Comparison of ENCODE assay signal across 28 cellular contexts in the genomic region with DNA sequence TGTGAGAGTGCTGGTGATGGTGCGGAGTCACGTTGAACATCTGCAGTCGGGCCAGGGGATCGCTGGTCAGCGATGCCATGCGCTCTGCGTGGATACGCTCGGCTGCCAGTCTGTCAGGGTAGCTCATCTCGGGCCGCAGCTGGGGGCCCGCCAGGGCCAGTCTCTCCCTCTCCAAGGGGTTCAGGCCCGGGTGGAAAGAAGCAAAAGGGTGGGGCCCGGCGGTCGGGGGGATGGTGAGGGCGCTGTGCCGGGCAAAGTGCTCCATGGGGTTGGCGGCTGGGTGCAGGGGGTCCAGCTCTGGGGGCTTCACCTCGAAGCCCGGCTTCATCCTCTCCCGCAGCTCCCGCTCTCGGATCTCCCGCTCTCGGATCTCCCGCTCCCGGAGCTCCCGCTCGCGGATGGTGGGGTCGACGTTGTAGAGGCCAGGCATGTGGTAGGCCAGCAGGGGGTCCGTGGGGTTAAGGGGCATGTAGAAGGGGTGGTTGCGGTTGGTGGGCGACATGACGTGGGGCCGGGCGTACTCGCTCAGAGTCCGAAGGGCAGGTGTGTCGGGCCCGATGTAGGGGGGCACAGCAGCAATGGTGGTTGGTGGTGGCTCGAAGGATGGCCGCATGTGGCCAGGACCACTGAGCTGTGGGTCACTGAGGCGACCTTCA. TPM values are rescaled to one million over a fixed set of nuclear protein-coding genes. Genes with fewer than 3 reads are reported as not detected.
DNase-seq lines count a peak whose midpoint lies in the region; ATAC-seq and TF ChIP-seq lines count a peak whose summit lies in the region.
"Had no signal": no experiment of that assay in that cellular context is flagged by ENCODE, and none has a peak within 500 bp of the region (broad histone marks: within the 10 kb centered on the region; RNA-seq: fewer than 3 reads in every experiment).

No MANE protein-coding gene starts in this region.

- intact Hi-C loops in left ventricle myocardium inferior (cut with micrococcal nuclease) (no loop called here), Right ventricle myocardium superior (cut with DNase I) (no loop called here), esophagus muscularis mucosa (cut with DNase I) (no loop called here), psoas muscle (cut with DNase I) (no loop called here)
- intact Hi-C loops in activated T-helper 2 cell treated with anti-CD3 and anti-CD28 coated beads, Interferon-gamma antibody, Interleukin-2, Interleukin-4, amounts not matched to agents 10 μg/mL and 5 μg/mL and 100 μg/mL, durations not matched to agents 14 hours and 24 hours and 36 hours (cut with micrococcal nuclease), result no loop called here

- H3K27me3 ChIP-seq in left ventricle myocardium inferior (ENCODE audit: low read depth) (no peaks in the 10 kb centered on the region), esophagus muscularis mucosa (no peaks in the 10 kb centered on the region), psoas muscle (ENCODE audit: insufficient read depth in 3 of 3, low read length in 2 of 3) (no peaks in the 10 kb centered on the region)
- H3K27me3 ChIP-seq: BE2C, pancreas, right lobe of liver had no signal

- H3K4me3 Mint-ChIP-seq in chondrocyte (ENCODE audit: unreplicated experiment), result no peak overlapping the region
- H3K4me3 Mint-ChIP-seq in activated T-helper 2 cell treated with anti-CD3 and anti-CD28 coated beads, Interferon-gamma antibody, Interleukin-2, Interleukin-4, amounts not matched to agents 10 μg/mL and 5 μg/mL and 100 μg/mL, durations not matched to agents 14 hours and 24 hours and 36 hours (ENCODE audit: low read depth), result no peak overlapping the region
- H3K4me3 Mint-ChIP-seq: activated naive CD4-positive, alpha-beta T cell treated with anti-CD3 and anti-CD28 coated beads, Interleukin-2, amount 50 U/mL, for 24 hours; activated T-cell treated with anti-CD3 and anti-CD28 coated beads, Interleukin-2, amount 50 U/mL, for 72 hours; CD8-positive, alpha-beta memory T cell; natural killer cell treated with Interleukin-12 subunit alpha and Interleukin-12 subunit beta and Interleukin-15 and Interleukin-18, amount 100 ng/mL, for 72 hours had no signal

- H3K4me1 ChIP-seq in left ventricle myocardium inferior (peaks cover 77% of the 10 kb centered on the region), esophagus muscularis mucosa (peaks cover 48 to 93% (median 76%) of the 10 kb centered on the region in 4 donors), psoas muscle (peaks cover 4% of the 10 kb centered on the region)
- H3K4me1 ChIP-seq: BE2C, pancreas had no signal

- TF ChIP-seq EP300 in esophagus muscularis mucosa (IDR thresholded peaks at IDR 0.05), result no peak

- DNase-seq in left ventricle myocardium inferior (no peak), Right ventricle myocardium superior (no peak), esophagus muscularis mucosa (ENCODE audit: extremely low spot score) (no peak), psoas muscle (peak in 1 of 2 donors; percentile 53), OCI-M2 (lab: John Stamatoyannopoulos, UW; ENCODE audit: unreplicated experiment) (no peak), chondrocyte (ENCODE audit: low spot score) (no peak), GF-D8 (lab: John Stamatoyannopoulos, UW) (no peak)
- DNase-seq in activated T-helper 2 cell treated with anti-CD3 and anti-CD28 coated beads, Interferon-gamma antibody, Interleukin-2, Interleukin-4, amounts not matched to agents 10 μg/mL and 5 μg/mL and 100 μg/mL, durations not matched to agents 14 hours and 24 hours and 36 hours (ENCODE audit: low spot score), result no peak
- DNase-seq: activated CD4-positive, alpha-beta T cell treated with anti-CD3 and anti-CD28 coated beads, Interleukin-2, amount 50 U/mL, for 1 hour; activated T-cell treated with anti-CD3 and anti-CD28 coated beads, Interleukin-2, amount 50 U/mL, for 72 hours; anterior cingulate cortex; BE2C; CD8-positive, alpha-beta memory T cell; DMS 273 treated with DMSO at 0.1 percent for 48 hours; GOT3; mucosa of descending colon; NCI-H1694 treated with DMSO at 0.1 percent for 48 hours; NCI-H2171; NCI-H510A; SK-N-SH; stimulated activated naive CD4-positive, alpha-beta T cell treated with Interleukin-2 at 50 U/mL for 16 hours; T-helper 2 cell had no signal

- H3K36me3 Mint-ChIP-seq in chondrocyte (ENCODE audit: low read depth), result peaks cover 32% of the 10 kb centered on the region
- peaks cover 53% of the 10 kb centered on the region for H3K36me3 Mint-ChIP-seq in activated T-helper 2 cell treated with anti-CD3 and anti-CD28 coated beads, Interferon-gamma antibody, Interleukin-2, Interleukin-4, amounts not matched to agents 10 μg/mL and 5 μg/mL and 100 μg/mL, durations not matched to agents 14 hours and 24 hours and 36 hours (ENCODE audit: low read depth)
- H3K36me3 Mint-ChIP-seq: natural killer cell treated with Interleukin-12 subunit alpha and Interleukin-12 subunit beta and Interleukin-15 and Interleukin-18, amount 100 ng/mL, for 72 hours had no signal

- no peak overlapping the region for H3K4me3 ChIP-seq in left ventricle myocardium inferior
- H3K4me3 ChIP-seq in esophagus muscularis mucosa, result no peak overlapping the region
- H3K4me3 ChIP-seq in psoas muscle, result no peak overlapping the region
- H3K4me3 ChIP-seq: lung, mucosa of descending colon, pancreas, right lobe of liver, thoracic aorta had no signal

- H3K27ac Mint-ChIP-seq in chondrocyte (ENCODE audit: unreplicated experiment), result no peak overlapping the region
- no peak overlapping the region for H3K27ac Mint-ChIP-seq in activated T-helper 2 cell treated with anti-CD3 and anti-CD28 coated beads, Interferon-gamma antibody, Interleukin-2, Interleukin-4, amounts not matched to agents 10 μg/mL and 5 μg/mL and 100 μg/mL, durations not matched to agents 14 hours and 24 hours and 36 hours
- H3K27ac Mint-ChIP-seq: activated naive CD4-positive, alpha-beta T cell treated with anti-CD3 and anti-CD28 coated beads, Interleukin-2, amount 50 U/mL, for 24 hours; activated T-cell treated with anti-CD3 and anti-CD28 coated beads, Interleukin-2, amount 50 U/mL, for 72 hours; natural killer cell treated with Interleukin-12 subunit alpha and Interleukin-12 subunit beta and Interleukin-15 and Interleukin-18, amount 100 ng/mL, for 72 hours had no signal

- no peak for ATAC-seq in Right ventricle myocardium superior (ENCODE audit: poor library complexity)
- peak in 1 of 4 donors; percentile 0 for ATAC-seq in psoas muscle
- ATAC-seq: activated T-cell treated with anti-CD3 and anti-CD28 coated beads, Interleukin-2, amount 50 U/mL, for 72 hours; mucosa of descending colon; natural killer cell treated with Interleukin-12 subunit alpha and Interleukin-12 subunit beta and Interleukin-15 and Interleukin-18, amount 100 ng/mL, for 72 hours; pancreas had no signal

- H3K4me1 Mint-ChIP-seq in chondrocyte (ENCODE audit: low read depth), result peaks cover 5% of the 10 kb centered on the region
- H3K4me1 Mint-ChIP-seq in activated T-helper 2 cell treated with anti-CD3 and anti-CD28 coated beads, Interferon-gamma antibody, Interleukin-2, Interleukin-4, amounts not matched to agents 10 μg/mL and 5 μg/mL and 100 μg/mL, durations not matched to agents 14 hours and 24 hours and 36 hours (ENCODE audit: low read depth), result no peaks in the 10 kb centered on the region
- H3K4me1 Mint-ChIP-seq: activated naive CD4-positive, alpha-beta T cell treated with anti-CD3 and anti-CD28 coated beads, Interleukin-2, amount 50 U/mL, for 24 hours; CD8-positive, alpha-beta memory T cell had no signal

- H3K27ac ChIP-seq in left ventricle myocardium inferior (replicated peaks), result peak overlapping the region; percentile 87
- H3K27ac ChIP-seq in esophagus muscularis mucosa (replicated peaks in 1 of 4), result peak overlapping the region; percentile 62 to 93 (median 68)
- H3K27ac ChIP-seq in psoas muscle, result peak overlapping the region; percentile 2
- H3K27ac ChIP-seq: pancreas, right lobe of liver had no signal

- WGBS in esophagus muscularis mucosa, result 93% methylated on average over 31 of the region's 46 CpGs
- 88 to 93% (median 90%) methylated on average over 44 to 46 of the region's 46 CpGs for WGBS in psoas muscle, 3 donors

- H3K9me3 ChIP-seq in left ventricle myocardium inferior (replicated peaks) (no peaks in the 10 kb centered on the region), esophagus muscularis mucosa (no peaks in the 10 kb centered on the region), psoas muscle (no peaks in the 10 kb centered on the region)
- H3K9me3 ChIP-seq: BE2C, mucosa of descending colon, pancreas, right lobe of liver, SK-N-SH, thoracic aorta had no signal

- H3K27me3 Mint-ChIP-seq in chondrocyte (ENCODE audit: low read depth), result no peaks in the 10 kb centered on the region
- no peaks in the 10 kb centered on the region for H3K27me3 Mint-ChIP-seq in activated T-helper 2 cell treated with anti-CD3 and anti-CD28 coated beads, Interferon-gamma antibody, Interleukin-2, Interleukin-4, amounts not matched to agents 10 μg/mL and 5 μg/mL and 100 μg/mL, durations not matched to agents 14 hours and 24 hours and 36 hours (ENCODE audit: low read depth)
- H3K27me3 Mint-ChIP-seq: activated naive CD4-positive, alpha-beta T cell treated with anti-CD3 and anti-CD28 coated beads, Interleukin-2, amount 50 U/mL, for 24 hours; natural killer cell treated with Interleukin-12 subunit alpha and Interleukin-12 subunit beta and Interleukin-15 and Interleukin-18, amount 100 ng/mL, for 72 hours had no signal

- H3K36me3 ChIP-seq in left ventricle myocardium inferior (peaks cover 100% of the 10 kb centered on the region), esophagus muscularis mucosa (peaks cover 82 to 100% (median 98%) of the 10 kb centered on the region in 4 donors), psoas muscle (ENCODE audit: insufficient read depth in 1 of 2, low read depth in 1 of 2) (peaks cover 6 to 92% of the 10 kb centered on the region in 2 donors)

- no peaks in the 10 kb centered on the region for H3K9me3 Mint-ChIP-seq in chondrocyte (ENCODE audit: low read depth)
- no peaks in the 10 kb centered on the region for H3K9me3 Mint-ChIP-seq in activated T-helper 2 cell treated with anti-CD3 and anti-CD28 coated beads, Interferon-gamma antibody, Interleukin-2, Interleukin-4, amounts not matched to agents 10 μg/mL and 5 μg/mL and 100 μg/mL, durations not matched to agents 14 hours and 24 hours and 36 hours
- H3K9me3 Mint-ChIP-seq: activated naive CD4-positive, alpha-beta T cell treated with anti-CD3 and anti-CD28 coated beads, Interleukin-2, amount 50 U/mL, for 24 hours; activated T-cell treated with anti-CD3 and anti-CD28 coated beads, Interleukin-2, amount 50 U/mL, for 72 hours; natural killer cell treated with Interleukin-12 subunit alpha and Interleukin-12 subunit beta and Interleukin-15 and Interleukin-18, amount 100 ng/mL, for 72 hours had no signal

- TF ChIP-seq POLR2A in esophagus muscularis mucosa (IDR thresholded peaks at IDR 0.05; ENCODE audit: low read depth), result no peak

- TF ChIP-seq CTCF in left ventricle myocardium inferior (IDR thresholded peaks at IDR 0.05; ENCODE audit: borderline replicate concordance), result no peak
- TF ChIP-seq CTCF in esophagus muscularis mucosa (IDR thresholded peaks at IDR 0.05), result no peak
- TF ChIP-seq CTCF in psoas muscle (IDR thresholded peaks at IDR 0.05), result no peak
- TF ChIP-seq CTCF in chondrocyte (IDR thresholded peaks at IDR 0.05), result no peak

RNA-seq across cellular contexts. Expression of gene SLC45A1, which starts 40.5 kb away (rescaled TPM):
- total RNA-seq in left ventricle myocardium inferior (1.8 TPM), Right ventricle myocardium superior (1.9 TPM), esophagus muscularis mucosa (10 to 100 TPM in 2 of 4 donors, 1 to 10 TPM in 2; 6.8 to 17.5 (median 10.7) TPM), psoas muscle (1 to 10 TPM in 1 of 4 donors, under 1 TPM in 3; 0.44 to 1.4 (median 0.89) TPM), chondrocyte (2.9 to 5.1 TPM (median 4.8 TPM) in 3 replicates)
- 1 to 10 TPM in 1 of 3 donors, under 1 TPM in 2; 0.60 to 1.1 (median 0.96) TPM for polyA plus RNA-seq in psoas muscle
- 0.50 and 0.80 TPM in 2 replicates for total RNA-seq in activated T-helper 2 cell treated with anti-CD3 and anti-CD28 coated beads, Interferon-gamma antibody, Interleukin-2, Interleukin-4, amounts not matched to agents 10 μg/mL and 5 μg/mL and 100 μg/mL, durations not matched to agents 14 hours and 24 hours and 36 hours

Comparison
In these comparisons a context has a peak if more than half of its experiments do, and no peak if none do; other contexts are left out.
1. H3K27ac ChIP-seq: peak in every context shown above with its lines; median percentile 87 in left ventricle myocardium inferior; 68 in esophagus muscularis mucosa; 2 in psoas muscle.